ENCODE assay signal across 9 cellular contexts in genomic region chr7:70710011-70710480, GRCh38.
A peak's percentile ranks its signal among the peaks of the same experiment; 100 is the strongest.
DNase-seq lines count a peak whose midpoint lies in the region; ATAC-seq, FAIRE-seq and TF ChIP-seq lines count a peak whose summit lies in the region.
"Had no signal": no experiment of that assay in that cellular context is flagged by ENCODE, and none has a peak within 500 bp of the region (broad histone marks: within the 10 kb centered on the region; RNA-seq: fewer than 3 reads in every experiment).

No MANE protein-coding gene starts in this region.

- peak overlapping the region; percentile 30; the same call in 1 of the 2 replicates for H3K4me2 ChIP-seq in KMS-11

- H3K9me3 ChIP-seq in pancreas: no peaks in the 10 kb centered on the region

- peak; percentile 55 to 81 (median 74) for ATAC-seq in pancreas

- H3K79me2 ChIP-seq in KMS-11 (ENCODE audit: insufficient read depth, low read depth): peaks cover 100% of the 10 kb centered on the region

- peaks cover 8% of the 10 kb centered on the region for H3K9me3 Mint-ChIP-seq in mesothelial cell of epicardium
- peaks cover 3% of the 10 kb centered on the region for H3K9me3 Mint-ChIP-seq in activated CD4-positive, alpha-beta T cell treated with anti-CD3 and anti-CD28 coated beads, Interleukin-2, amount 10 ng/mL, durations not matched to agents 24 days and 14 days

- intact Hi-C loops in pancreas (cut with DNase I): no loop called here
- intact Hi-C loops in activated CD4-positive, alpha-beta T cell treated with anti-CD3 and anti-CD28 coated beads, Interleukin-2, amount 10 ng/mL, durations not matched to agents 24 days and 14 days (cut with micrococcal nuclease): no loop called here

- no peak overlapping the region for H3K9ac ChIP-seq in KMS-11

- H3K27me3 ChIP-seq in KMS-11 (ENCODE audit: insufficient read depth, low read depth) (no peaks in the 10 kb centered on the region), bronchial epithelial cell (ENCODE audit: control insufficient read depth, insufficient read depth, low read length) (no peaks in the 10 kb centered on the region), pancreas (no peaks in the 10 kb centered on the region)

- no peak overlapping the region for H3K4me3 Mint-ChIP-seq in mesothelial cell of epicardium
- H3K4me3 Mint-ChIP-seq in activated CD4-positive, alpha-beta T cell treated with anti-CD3 and anti-CD28 coated beads, Interleukin-2, amount 10 ng/mL, durations not matched to agents 24 days and 14 days: no peak overlapping the region

- peaks cover 16% of the 10 kb centered on the region for H3K36me3 Mint-ChIP-seq in mesothelial cell of epicardium
- H3K36me3 Mint-ChIP-seq in activated CD4-positive, alpha-beta T cell treated with anti-CD3 and anti-CD28 coated beads, Interleukin-2, amount 10 ng/mL, durations not matched to agents 24 days and 14 days (ENCODE audit: low read depth): no peaks in the 10 kb centered on the region

- peaks cover 11% of the 10 kb centered on the region for H3K27me3 Mint-ChIP-seq in mesothelial cell of epicardium (ENCODE audit: low read depth)
- H3K27me3 Mint-ChIP-seq in activated CD4-positive, alpha-beta T cell treated with anti-CD3 and anti-CD28 coated beads, Interleukin-2, amount 10 ng/mL, durations not matched to agents 24 days and 14 days: no peaks in the 10 kb centered on the region

- H3K27ac ChIP-seq in KMS-11 (peak overlapping the region; percentile 24; the same call in 1 of the 2 replicates), pancreas (peak overlapping the region in 2 of 4 donors; percentile 22 to 41)

- 49 to 63% methylated on average over 4 of the region's 4 CpGs for WGBS in pancreas, 2 donors

- FAIRE-seq in bronchial epithelial cell (lab: Jason Lieb, UNC): peak; percentile 93
- FAIRE-seq in pancreas (lab: Jason Lieb, UNC): no peak
- FAIRE-seq: endothelial cell of umbilical vein had no signal

- H3K4me1 ChIP-seq in KMS-11 (ENCODE audit: low read depth, poor library complexity, severe bottlenecking): peaks cover 63% of the 10 kb centered on the region
- peaks cover 0 to 5% (median 3%) of the 10 kb centered on the region in 3 donors for H3K4me1 ChIP-seq in pancreas

- peak in 2 of 3 experiments; percentile 65 to 79 for DNase-seq in NCI-H1417 (lab: John Stamatoyannopoulos, UW)
- DNase-seq in NCI-H1417 treated with DMSO at 0.1 percent for 48 hours (lab: John Stamatoyannopoulos, UW): no peak
- peak; percentile 84 for DNase-seq in bronchial epithelial cell (ENCODE audit: low read depth)
- DNase-seq in pancreas: peak in 1 of 6 donors; percentile 25
- DNase-seq in activated effector memory CD4-positive, alpha-beta T cell treated with anti-CD3 and anti-CD28 coated beads, Interleukin-2, amount 50 U/mL, for 16 hours: no peak
- no peak for DNase-seq in mesothelial cell of epicardium (ENCODE audit: low spot score in 2 of 2, unreplicated experiment in 2 of 2)
- no peak for DNase-seq in activated CD4-positive, alpha-beta T cell treated with anti-CD3 and anti-CD28 coated beads, Interleukin-2, amount 10 ng/mL, durations not matched to agents 24 days and 14 days

- H2AFZ ChIP-seq in KMS-11 (ENCODE audit: low read depth): no peak overlapping the region

- no peak overlapping the region for H3K27ac Mint-ChIP-seq in mesothelial cell of epicardium
- H3K27ac Mint-ChIP-seq in activated CD4-positive, alpha-beta T cell treated with anti-CD3 and anti-CD28 coated beads, Interleukin-2, amount 10 ng/mL, durations not matched to agents 24 days and 14 days: no peak overlapping the region

- H3K36me3 ChIP-seq in KMS-11 (ENCODE audit: insufficient read depth) (peaks cover 6% of the 10 kb centered on the region; the same call in 1 of the 2 replicates), bronchial epithelial cell (ENCODE audit: control insufficient read depth, insufficient read depth, low read length) (no peaks in the 10 kb centered on the region), pancreas (no peaks in the 10 kb centered on the region)

- H3K4me3 ChIP-seq in KMS-11 (IDR thresholded peaks at IDR 0.05; ENCODE audit: insufficient read depth, low read depth, low read length) (no peak overlapping the region), bronchial epithelial cell (ENCODE audit: low read depth, low read length) (no peak overlapping the region), pancreas (no peak overlapping the region)

- TF ChIP-seq CTCF in KMS-11 (conservative IDR thresholded peaks at IDR 0.05; ENCODE audit: low read depth, low read length) (no peak), bronchial epithelial cell (IDR thresholded peaks at IDR 0.05; ENCODE audit: insufficient read depth, low read length, severe bottlenecking) (no peak), pancreas (IDR thresholded peaks at IDR 0.05) (no peak), mesothelial cell of epicardium (IDR thresholded peaks at IDR 0.05; ENCODE audit: unreplicated experiment) (no peak)

- H3K4me1 Mint-ChIP-seq in mesothelial cell of epicardium: peaks cover 38% of the 10 kb centered on the region
- no peaks in the 10 kb centered on the region for H3K4me1 Mint-ChIP-seq in activated CD4-positive, alpha-beta T cell treated with anti-CD3 and anti-CD28 coated beads, Interleukin-2, amount 10 ng/mL, durations not matched to agents 24 days and 14 days

- H4K20me1 ChIP-seq in KMS-11 (ENCODE audit: insufficient read depth): peaks cover 96% of the 10 kb centered on the region

Comparison
In these comparisons a context has a peak if more than half of its experiments do, and no peak if none do; other contexts are left out.
1. DNase-seq: peak in NCI-H1417 (2 of 3) and bronchial epithelial cell (single experiment); none in NCI-H1417 treated with DMSO at 0.1 percent for 48 hours (single experiment), activated effector memory CD4-positive, alpha-beta T cell treated with anti-CD3 and anti-CD28 coated beads, Interleukin-2, amount 50 U/mL, for 16 hours (single experiment), mesothelial cell of epicardium (0 of 2) and activated CD4-positive, alpha-beta T cell treated with anti-CD3 and anti-CD28 coated beads, Interleukin-2, amount 10 ng/mL, durations not matched to agents 24 days and 14 days (single experiment).